In genomic region chr6:12077021-12077420, GRCh38 we compare ENCODE assay signal across 18 cellular contexts.
A peak's percentile ranks its signal among the peaks of the same experiment; 100 is the strongest.
DNase-seq lines count a peak whose midpoint lies in the region; ATAC-seq, FAIRE-seq and TF ChIP-seq lines count a peak whose summit lies in the region.
"Had no signal": no experiment of that assay in that cellular context is flagged by ENCODE, and none has a peak within 500 bp of the region (broad histone marks: within the 10 kb centered on the region; RNA-seq: fewer than 3 reads in every experiment).

No MANE protein-coding gene starts in this region.

- TF ChIP-seq CTCF in SK-N-SH (IDR thresholded peaks at IDR 0.05) = no peak
- TF ChIP-seq CTCF in K562 (IDR thresholded peaks at IDR 0.05 in 2 of 3, conservative IDR thresholded peaks at IDR 0.05 in 1 of 3; ENCODE audit: insufficient read depth in 2 of 3, low read depth in 1 of 3, low read length in 3 of 3) = no peak
- no peak for TF ChIP-seq CTCF in left lung (IDR thresholded peaks at IDR 0.05)
- TF ChIP-seq CTCF in esophagus squamous epithelium (IDR thresholded peaks at IDR 0.05) = no peak

- no TSS peak for BruUV-seq in K562 (replicated peaks; lab: Mats Ljungman, UMichigan)

- no peak overlapping the region for H3K9ac ChIP-seq in SK-N-SH
- H3K9ac ChIP-seq in K562 (ENCODE audit: insufficient read depth in 1 of 2, low read depth in 2 of 2, low read length in 2 of 2) = no peak overlapping the region
- H3K9ac ChIP-seq: GM23248 had no signal

- H3K4me1 ChIP-seq in SK-N-SH (ENCODE audit: control insufficient read depth in 1 of 2, insufficient read depth in 2 of 2, low read depth in 1 of 2, low read length in 1 of 2) (peaks cover 9 to 10% of the 10 kb centered on the region in 2 experiments), K562 (replicated peaks in 1 of 2; ENCODE audit: control insufficient read depth in 2 of 2, insufficient read depth in 2 of 2, low read length in 2 of 2) (peaks cover 0 to 8% of the 10 kb centered on the region in 2 experiments; a peak in 3 of 5 replicates), left lung (peaks cover 0 to 10% of the 10 kb centered on the region in 2 donors), esophagus squamous epithelium (peaks cover 0 to 18% (median 4%) of the 10 kb centered on the region in 3 donors)
- H3K4me1 ChIP-seq: Caco-2, SJSA1 had no signal

- H3K4me2 ChIP-seq in SK-N-SH (peak overlapping the region; percentile 5; the same call in 1 of the 2 replicates), K562 (ENCODE audit: insufficient read depth, low read length) (no peak overlapping the region)

- POLR2A ChIA-PET in SK-N-SH (lab: Yijun Ruan, JAX) = no interaction called here
- POLR2A ChIA-PET in K562 (lab: Yijun Ruan, JAX) = interaction anchor here (0.6 kb wide), 1 partner anchor 69 kb away, joined by 3 read pairs; no protein-coding TSS in a partner anchor

- in situ Hi-C loops in K562 (cut with MboI) = no loop called here

- H3F3A ChIP-seq in SK-N-SH (replicated peaks; ENCODE audit: insufficient read depth) = peaks cover 6% of the 10 kb centered on the region

- no peaks in the 10 kb centered on the region for H3K9me1 ChIP-seq in K562 (ENCODE audit: control insufficient read depth, insufficient read depth, low read length)

- TF ChIP-seq RAD21 in SK-N-SH (IDR thresholded peaks at IDR 0.05; ENCODE audit: low read length) (no peak), K562 (CRISPR knock-in tag; conservative IDR thresholded peaks at IDR 0.05 in 1 of 2, IDR thresholded peaks at IDR 0.05 in 1 of 2) (no peak)

- H3K4me3 ChIP-seq in SK-N-SH (ENCODE audit: low read depth in 2 of 2, low read length in 1 of 2) = no peak overlapping the region
- H3K4me3 ChIP-seq in K562 = no peak overlapping the region
- H3K4me3 ChIP-seq in left lung = no peak overlapping the region
- H3K4me3 ChIP-seq in esophagus squamous epithelium = no peak overlapping the region
- H3K4me3 ChIP-seq: GM23248, SJSA1 had no signal

- H4K20me1 ChIP-seq in SK-N-SH (ENCODE audit: insufficient read depth) = no peaks in the 10 kb centered on the region
- no peaks in the 10 kb centered on the region; the same call in none of the 2 replicates for H4K20me1 ChIP-seq in K562 (replicated peaks; ENCODE audit: control insufficient read depth, insufficient read depth, low read length)

- peak; percentile 80 to 82 for ATAC-seq in activated CD4-positive, CD25-positive, alpha-beta regulatory T cell treated with anti-CD3 and anti-CD28 coated beads, Interleukin-2, amount 50 U/mL, for 24 hours
- ATAC-seq in K562 (no peak), left lung (no peak)
- ATAC-seq: Panc1 had no signal

- H3K79me2 ChIP-seq in SK-N-SH (ENCODE audit: insufficient read depth) = peaks cover 48% of the 10 kb centered on the region; the same call in 1 of the 2 replicates
- peaks cover 96% of the 10 kb centered on the region for H3K79me2 ChIP-seq in K562 (ENCODE audit: control insufficient read depth, insufficient read depth, low read length)

- no peak for FAIRE-seq in K562 (lab: Jason Lieb, UNC)

- TF ChIP-seq POLR2A in K562 (conservative IDR thresholded peaks at IDR 0.05) (no peak), esophagus squamous epithelium (IDR thresholded peaks at IDR 0.05) (no peak)

- H3K27me3 ChIP-seq in SK-N-SH (ENCODE audit: insufficient read depth) (no peaks in the 10 kb centered on the region), K562 (ENCODE audit: control insufficient read depth in 2 of 2, insufficient read depth in 2 of 2, low read length in 2 of 2) (no peaks in the 10 kb centered on the region), left lung (no peaks in the 10 kb centered on the region), esophagus squamous epithelium (no peaks in the 10 kb centered on the region)
- H3K27me3 ChIP-seq: SJSA1 had no signal

- WGBS in SK-N-SH (ENCODE audit: low lambda C conversion rate) = 86% methylated on average over 5 of the region's 5 CpGs
- WGBS in K562 (ENCODE audit: insufficient coverage, low coverage, missing lambda C conversion rate) = 88% methylated on average over 5 of the region's 5 CpGs
- 89 to 91% methylated on average over 5 of the region's 5 CpGs for WGBS in esophagus squamous epithelium, 2 donors

- no peaks in the 10 kb centered on the region for H3K9me2 ChIP-seq in SK-N-SH

- H3K27ac ChIP-seq in SK-N-SH (ENCODE audit: low read depth in 2 of 2, low read length in 1 of 2) (peak overlapping the region in 1 of 2 experiments; percentile 57; a peak in 1 of 4 replicates), K562 (ENCODE audit: extremely low read depth, low read depth, low read length) (no peak overlapping the region), left lung (no peak overlapping the region), esophagus squamous epithelium (no peak overlapping the region)
- H3K27ac ChIP-seq: GM23248, SJSA1 had no signal

- H3K36me3 ChIP-seq in SK-N-SH (replicated peaks in 1 of 2; ENCODE audit: control insufficient read depth in 1 of 2, insufficient read depth in 2 of 2, low read length in 1 of 2) = peaks cover 0 to 8% of the 10 kb centered on the region in 2 experiments
- peaks cover 18% of the 10 kb centered on the region; the same call in 2 of the 3 replicates for H3K36me3 ChIP-seq in K562 (ENCODE audit: control insufficient read depth, insufficient read depth, low read length)
- no peaks in the 10 kb centered on the region for H3K36me3 ChIP-seq in left lung
- H3K36me3 ChIP-seq in esophagus squamous epithelium = no peaks in the 10 kb centered on the region
- H3K36me3 ChIP-seq: SJSA1 had no signal

- H3K9me3 ChIP-seq in SK-N-SH (no peaks in the 10 kb centered on the region), K562 (replicated peaks; ENCODE audit: control insufficient read depth, insufficient read depth, low read depth, low read length) (no peaks in the 10 kb centered on the region), left lung (no peaks in the 10 kb centered on the region), esophagus squamous epithelium (no peaks in the 10 kb centered on the region)
- H3K9me3 ChIP-seq: Caco-2, SJSA1 had no signal

- H2AFZ ChIP-seq in SK-N-SH (ENCODE audit: low read depth) = no peak overlapping the region
- no peak overlapping the region for H2AFZ ChIP-seq in K562 (ENCODE audit: low read depth, low read length)
- H2AFZ ChIP-seq: GM23248 had no signal

- TF ChIP-seq EP300 in SK-N-SH (IDR thresholded peaks at IDR 0.05; ENCODE audit: borderline replicate concordance in 1 of 2, low read depth in 1 of 2, low read length in 1 of 2) (no peak), K562 (IDR thresholded peaks at IDR 0.05; ENCODE audit: low read length) (no peak)

- CTCF ChIA-PET in SK-N-SH (lab: Yijun Ruan, JAX) (interaction anchor here (1.1 kb wide), 1 partner anchor 11 kb away, joined by 3 read pairs; no protein-coding TSS in a partner anchor), K562 (lab: Yijun Ruan, JAX; ENCODE audit: low intra/inter-chr PET ratio) (no interaction called here)

- no peak for DNase-seq in activated CD4-positive, CD25-positive, alpha-beta regulatory T cell (lab: John Stamatoyannopoulos, UW)
- peak; percentile 38 for DNase-seq in ELR (ENCODE audit: low read depth)
- no peak for DNase-seq in SK-N-SH
- no peak for DNase-seq in K562 (ENCODE audit: extremely low read depth in 1 of 4, low spot score in 3 of 4)
- no peak for DNase-seq in left lung
- DNase-seq in cardiac septum (ENCODE audit: low spot score) = no peak
- DNase-seq in esophagus squamous epithelium (lab: John Stamatoyannopoulos, UW) = no peak
- DNase-seq: Caco-2, GF-D8, GM23248, HCEC 1CT, NCI-H1048, NCI-H1436, NCI-H1930, NCI-H526 had no signal

- intact Hi-C loops in K562 (cut with micrococcal nuclease) = loop anchor here (2.0 to 5.0 kb wide), 3 partner anchors 65 to 376 kb away; partner anchors contain the start of gene HIVEP1
- intact Hi-C loops in left lung (cut with DNase I) = no loop called here
- intact Hi-C loops in cardiac septum (cut with DNase I) = no loop called here
- intact Hi-C loops in esophagus squamous epithelium (cut with DNase I) = no loop called here

TF ChIP-seq in SK-N-SH, 30 proteins besides CTCF, POLR2A, EP300 and RAD21 (continues in another document):
- no peak for TF ChIP-seq IRF3 (IDR thresholded peaks at IDR 0.05; ENCODE audit: low read depth, low read length)
- 0 out of 2 replicates have a peak, but pooled peaks have one; percentile 6 for TF ChIP-seq PBX3 (IDR thresholded peaks at IDR 0.05)

TF ChIP-seq in K562, 482 proteins besides CTCF, POLR2A, EP300 and RAD21:
- TF ChIP-seq FOSL1 (tag; conservative IDR thresholded peaks at IDR 0.05) = peak; percentile 52
- no peak for TF ChIP-seq NCOA1 (IDR thresholded peaks at IDR 0.05; ENCODE audit: low read depth)

Comparison
In these comparisons a context has a peak if more than half of its experiments do, and no peak if none do; other contexts are left out.
1. ATAC-seq: peak in activated CD4-positive, CD25-positive, alpha-beta regulatory T cell treated with anti-CD3 and anti-CD28 coated beads, Interleukin-2, amount 50 U/mL, for 24 hours (2 of 2); none in K562 (single experiment) and left lung (single experiment).